Comparison of ENCODE assay signal across 8 cellular contexts in the genomic region with DNA sequence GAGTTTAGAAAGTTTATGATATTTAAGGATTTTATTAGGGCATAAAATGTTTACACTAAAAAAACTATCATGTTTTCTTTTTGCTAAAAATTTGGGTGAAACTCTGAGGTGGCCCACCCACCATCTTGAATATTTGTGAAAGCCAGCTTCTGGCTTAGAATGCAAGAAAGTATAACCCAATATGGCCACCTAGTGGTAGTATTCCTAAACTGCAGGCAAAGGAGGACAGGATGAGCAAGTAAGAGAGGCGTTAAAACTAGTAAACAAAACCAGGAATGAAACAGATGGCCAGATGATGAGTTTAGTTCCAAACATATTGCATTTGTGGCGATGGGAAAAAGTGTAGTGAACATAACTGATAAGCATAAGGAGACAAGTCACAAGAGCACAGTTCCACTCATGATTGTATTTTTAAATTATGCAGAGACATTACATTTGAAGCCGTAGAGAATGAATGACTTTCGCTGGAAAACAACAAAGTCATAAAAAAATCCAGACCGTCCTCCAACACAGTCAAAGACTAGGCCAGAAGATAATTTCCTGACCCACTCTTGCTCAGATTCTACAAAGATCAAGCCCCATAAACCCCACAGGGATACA.
DNase-seq lines count a peak whose midpoint lies in the region; FAIRE-seq and TF ChIP-seq lines count a peak whose summit lies in the region.

No MANE protein-coding gene starts in this region.

- POLR2A ChIA-PET in MCF 10A (lab: Yijun Ruan, JAX) = interaction anchor here (0.5 to 1.6 kb wide), 8 partner anchors 12 to 438 kb away, joined by 3 to 4 read pairs (median 3); a partner anchor contains a TSS

- H3K36me3 ChIP-seq in KMS-11 (ENCODE audit: insufficient read depth) = no peaks in the 10 kb centered on the region

- no peak overlapping the region for H3K4me3 Mint-ChIP-seq in MCF 10A (ENCODE audit: unreplicated experiment)

- no peaks in the 10 kb centered on the region for H3K4me1 ChIP-seq in KMS-11 (ENCODE audit: low read depth, poor library complexity, severe bottlenecking)

- no peak overlapping the region for H3K4me2 ChIP-seq in KMS-11

- DNase-seq in ELF-1 (ENCODE audit: low read depth, low spot score) (peak; percentile 44), GM20000 (ENCODE audit: low spot score) (peak; percentile 57), RCC 7860 (ENCODE audit: low spot score) (peak; percentile 52), MCF 10A (ENCODE audit: unreplicated experiment) (peak; percentile 81), iris pigment epithelial cell (ENCODE audit: low read depth) (peak; percentile 85), posterior vena cava (ENCODE audit: low spot score) (no peak)
- DNase-seq in stimulated activated CD4-positive, alpha-beta T cell treated with anti-CD3 and anti-CD28 coated beads, TNF-alpha, amount 100 ng/mL, for 24 hours (ENCODE audit: low read depth in 3 of 3) = peak in 2 of 3 experiments; percentile 7 to 48

- H3K79me2 ChIP-seq in KMS-11 (ENCODE audit: insufficient read depth, low read depth) = no peaks in the 10 kb centered on the region

- CTCF ChIA-PET in MCF 10A (lab: Yijun Ruan, JAX) = interaction anchor here (0.6 to 6.1 kb wide), 25 partner anchors 8 to 207 kb away, joined by 3 to 66 read pairs (median 4); no protein-coding TSS in a partner anchor

- peak; percentile 69 for TF ChIP-seq CTCF in GM20000 (IDR thresholded peaks at IDR 0.05; ENCODE audit: extremely low read depth, missing control alignments)
- TF ChIP-seq CTCF in KMS-11 (conservative IDR thresholded peaks at IDR 0.05; ENCODE audit: low read depth, low read length) = peak; percentile 91
- peak; percentile 79 for TF ChIP-seq CTCF in MCF 10A (IDR thresholded peaks at IDR 0.05; ENCODE audit: unreplicated experiment)

- H3K4me1 Mint-ChIP-seq in MCF 10A (ENCODE audit: insufficient read depth, unreplicated experiment) = peaks cover 6% of the 10 kb centered on the region

- peaks cover 97% of the 10 kb centered on the region for H3K36me3 Mint-ChIP-seq in MCF 10A (ENCODE audit: insufficient read depth, unreplicated experiment)

- peak; percentile 72 for FAIRE-seq in RCC 7860 (lab: Jason Lieb, UNC)

- no peak overlapping the region for H2AFZ ChIP-seq in KMS-11 (ENCODE audit: low read depth)

- no peaks in the 10 kb centered on the region for H3K27me3 Mint-ChIP-seq in MCF 10A (ENCODE audit: insufficient read depth, unreplicated experiment)

- no TSS peak for BruUV-seq in MCF 10A (replicated peaks; lab: Mats Ljungman, UMichigan)

- H3K27ac ChIP-seq in KMS-11 = no peak overlapping the region

- H4K20me1 ChIP-seq in KMS-11 (ENCODE audit: insufficient read depth) = no peaks in the 10 kb centered on the region

- H3K27me3 ChIP-seq in KMS-11 (ENCODE audit: insufficient read depth, low read depth) = no peaks in the 10 kb centered on the region

- intact Hi-C loops in MCF 10A (cut with micrococcal nuclease) = loop anchor here (1.0 to 5.0 kb wide), 4 partner anchors 71 to 251 kb away; no protein-coding TSS in a partner anchor
- intact Hi-C loops in posterior vena cava (cut with DNase I) = loop anchor here in 1 of 2 donors (10.0 kb wide), 1 partner anchor 201 kb away; no protein-coding TSS in a partner anchor

- H3K27ac Mint-ChIP-seq in MCF 10A (ENCODE audit: low read depth, unreplicated experiment) = no peak overlapping the region

- no peak overlapping the region for H3K9ac ChIP-seq in KMS-11

- no peaks in the 10 kb centered on the region for H3K9me3 Mint-ChIP-seq in MCF 10A (ENCODE audit: unreplicated experiment)

- no peak overlapping the region for H3K4me3 ChIP-seq in KMS-11 (IDR thresholded peaks at IDR 0.05; ENCODE audit: insufficient read depth, low read depth, low read length)
